17 cellular contexts compared by ENCODE assay signal in the genomic region with DNA sequence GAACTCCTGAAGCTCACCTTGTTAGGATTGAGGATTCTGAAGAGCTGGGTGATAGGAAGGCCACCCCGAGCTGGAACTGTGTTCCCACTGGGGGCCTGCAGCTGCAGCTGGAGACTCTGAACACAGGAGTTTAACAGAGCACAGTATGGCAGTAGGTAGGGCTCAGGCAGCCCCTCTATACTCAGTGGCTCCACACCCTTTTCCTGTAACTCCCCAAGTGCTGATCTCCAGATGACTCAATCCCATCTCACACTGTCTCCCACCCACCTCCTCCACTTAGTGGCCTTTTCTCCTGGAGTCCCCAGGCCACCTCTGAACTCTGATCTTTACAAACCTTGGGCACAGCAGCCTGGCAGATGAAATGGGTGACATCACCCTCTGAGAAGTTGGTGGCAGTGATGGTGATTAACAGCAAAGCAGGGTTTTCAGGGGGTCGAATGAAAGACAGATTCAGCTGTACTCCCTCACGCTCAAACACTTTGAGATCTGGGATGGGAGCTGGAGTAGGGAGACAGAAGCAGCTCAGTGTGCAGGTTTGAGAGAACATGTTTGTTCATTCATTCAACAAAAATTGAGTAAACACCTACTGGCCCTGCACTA. TPM values are rescaled to one million over a fixed set of nuclear protein-coding genes. Genes with fewer than 3 reads are reported as not detected.
DNase-seq lines count a peak whose midpoint lies in the region; ATAC-seq lines count a peak whose summit lies in the region.
"Had no signal": no experiment of that assay in that cellular context is flagged by ENCODE, and none has a peak within 500 bp of the region (broad histone marks: within the 10 kb centered on the region; RNA-seq: fewer than 3 reads in every experiment).

No MANE protein-coding gene starts in this region.

- H3K9ac ChIP-seq in NT2/D1 (ENCODE audit: insufficient read length, low read depth), result peak overlapping the region; percentile 43

- H3K4me1 ChIP-seq in NT2/D1 (ENCODE audit: insufficient read depth, insufficient read length), result peaks cover 6% of the 10 kb centered on the region

- no peak overlapping the region for H3K4me3 Mint-ChIP-seq in activated naive CD8-positive, alpha-beta T cell treated with anti-CD3 and anti-CD28 coated beads for 36 hours
- no peak overlapping the region for H3K4me3 Mint-ChIP-seq in stimulated activated memory B cell treated with anti-CD40 and anti-IgM and Interleukin-4, amounts not matched to agents 10 μg/mL and 1 μg/mL and 100 μg/mL, for 72 hours
- H3K4me3 Mint-ChIP-seq: dendritic cell treated with granulocyte-macrophage colony-stimulating factor and Interleukin-4, amounts not matched to agents 40 ng/mL and 50 ng/mL, for 4 days; natural killer cell treated with Interleukin-12 subunit alpha and Interleukin-12 subunit beta and Interleukin-15 and Interleukin-18, amount 100 ng/mL, for 72 hours had no signal

- H3K9me3 ChIP-seq in NT2/D1 (ENCODE audit: insufficient read depth, low read length), result no peaks in the 10 kb centered on the region
- H3K9me3 ChIP-seq: ovary, SJSA1, tibial artery had no signal

- no peak overlapping the region for H3K4me3 ChIP-seq in NT2/D1 (ENCODE audit: insufficient read length, low read depth)
- H3K4me3 ChIP-seq: ovary, SJSA1, tibial artery had no signal

- no peaks in the 10 kb centered on the region for H3K27me3 Mint-ChIP-seq in activated naive CD8-positive, alpha-beta T cell treated with anti-CD3 and anti-CD28 coated beads for 36 hours
- H3K27me3 Mint-ChIP-seq in stimulated activated memory B cell treated with anti-CD40 and anti-IgM and Interleukin-4, amounts not matched to agents 10 μg/mL and 1 μg/mL and 100 μg/mL, for 72 hours, result no peaks in the 10 kb centered on the region
- H3K27me3 Mint-ChIP-seq: dendritic cell treated with granulocyte-macrophage colony-stimulating factor and Interleukin-4, amounts not matched to agents 40 ng/mL and 50 ng/mL, for 4 days; natural killer cell treated with Interleukin-12 subunit alpha and Interleukin-12 subunit beta and Interleukin-15 and Interleukin-18, amount 100 ng/mL, for 72 hours had no signal

- H3K27me3 ChIP-seq in NT2/D1 (ENCODE audit: insufficient read depth, insufficient read length), result no peaks in the 10 kb centered on the region
- H3K27me3 ChIP-seq: ovary, SJSA1, tibial artery had no signal

- ATAC-seq in activated naive CD4-positive, alpha-beta T cell treated with anti-CD3 and anti-CD28 coated beads, Interleukin-2, amount 50 U/mL, for 72 hours, result peak in 1 of 2 donors; percentile 11
- no peak for ATAC-seq in stimulated activated memory B cell treated with anti-CD40 and anti-IgM and Interleukin-4, amounts not matched to agents 10 μg/mL and 1 μg/mL and 100 μg/mL, for 72 hours
- ATAC-seq in GM21423 (IDR thresholded peaks at IDR 0.05; ENCODE audit: unreplicated experiment), result no peak
- ATAC-seq in GM18519 (IDR thresholded peaks at IDR 0.05; ENCODE audit: low FRiP score, unreplicated experiment), result no peak
- no peak for ATAC-seq in GM21390 (IDR thresholded peaks at IDR 0.05; ENCODE audit: unreplicated experiment)
- ATAC-seq: natural killer cell treated with Interleukin-12 subunit alpha and Interleukin-12 subunit beta and Interleukin-15 and Interleukin-18, amount 100 ng/mL, for 72 hours had no signal

- H3K36me3 Mint-ChIP-seq in activated naive CD4-positive, alpha-beta T cell treated with anti-CD3 and anti-CD28 coated beads, Interleukin-2, amount 50 U/mL, for 72 hours, result peaks cover 0 to 26% of the 10 kb centered on the region in 2 donors
- peaks cover 16% of the 10 kb centered on the region for H3K36me3 Mint-ChIP-seq in activated naive CD8-positive, alpha-beta T cell treated with anti-CD3 and anti-CD28 coated beads for 36 hours
- peaks cover 39% of the 10 kb centered on the region for H3K36me3 Mint-ChIP-seq in stimulated activated memory B cell treated with anti-CD40 and anti-IgM and Interleukin-4, amounts not matched to agents 10 μg/mL and 1 μg/mL and 100 μg/mL, for 72 hours

- DNase-seq in activated naive CD4-positive, alpha-beta T cell treated with anti-CD3 and anti-CD28 coated beads, Interleukin-2, amount 50 U/mL, for 72 hours (ENCODE audit: low spot score in 2 of 2), result no peak
- no peak for DNase-seq in activated naive CD4-positive, alpha-beta T cell treated with Interleukin-2 at 50 U/mL for 16 hours
- DNase-seq in NT2/D1 (ENCODE audit: low read depth, low spot score), result no peak
- DNase-seq in activated naive CD8-positive, alpha-beta T cell treated with anti-CD3 and anti-CD28 coated beads for 36 hours, result no peak
- DNase-seq: kidney, tibial artery had no signal

- H3K36me3 ChIP-seq in NT2/D1 (ENCODE audit: insufficient read depth, insufficient read length, low read length), result peaks cover 72% of the 10 kb centered on the region
- H3K36me3 ChIP-seq: ovary, SJSA1 had no signal

- peaks cover 40% of the 10 kb centered on the region for H3K4me1 Mint-ChIP-seq in activated naive CD8-positive, alpha-beta T cell treated with anti-CD3 and anti-CD28 coated beads for 36 hours
- peaks cover 60% of the 10 kb centered on the region for H3K4me1 Mint-ChIP-seq in stimulated activated memory B cell treated with anti-CD40 and anti-IgM and Interleukin-4, amounts not matched to agents 10 μg/mL and 1 μg/mL and 100 μg/mL, for 72 hours

- peak overlapping the region; percentile 86 to 97 for H3K27ac Mint-ChIP-seq in activated naive CD4-positive, alpha-beta T cell treated with anti-CD3 and anti-CD28 coated beads, Interleukin-2, amount 50 U/mL, for 72 hours
- H3K27ac Mint-ChIP-seq in activated naive CD8-positive, alpha-beta T cell treated with anti-CD3 and anti-CD28 coated beads for 36 hours, result peak overlapping the region; percentile 61
- peak overlapping the region; percentile 42 for H3K27ac Mint-ChIP-seq in stimulated activated memory B cell treated with anti-CD40 and anti-IgM and Interleukin-4, amounts not matched to agents 10 μg/mL and 1 μg/mL and 100 μg/mL, for 72 hours
- H3K27ac Mint-ChIP-seq: dendritic cell treated with granulocyte-macrophage colony-stimulating factor and Interleukin-4, amounts not matched to agents 40 ng/mL and 50 ng/mL, for 4 days had no signal

- H3K9me3 Mint-ChIP-seq in activated naive CD4-positive, alpha-beta T cell treated with anti-CD3 and anti-CD28 coated beads, Interleukin-2, amount 50 U/mL, for 72 hours, result no peaks in the 10 kb centered on the region
- no peaks in the 10 kb centered on the region for H3K9me3 Mint-ChIP-seq in activated naive CD8-positive, alpha-beta T cell treated with anti-CD3 and anti-CD28 coated beads for 36 hours
- H3K9me3 Mint-ChIP-seq in stimulated activated memory B cell treated with anti-CD40 and anti-IgM and Interleukin-4, amounts not matched to agents 10 μg/mL and 1 μg/mL and 100 μg/mL, for 72 hours, result no peaks in the 10 kb centered on the region
- H3K9me3 Mint-ChIP-seq: dendritic cell treated with granulocyte-macrophage colony-stimulating factor and Interleukin-4, amounts not matched to agents 40 ng/mL and 50 ng/mL, for 4 days; natural killer cell treated with Interleukin-12 subunit alpha and Interleukin-12 subunit beta and Interleukin-15 and Interleukin-18, amount 100 ng/mL, for 72 hours had no signal

RNA-seq across cellular contexts. Expression of a gene that starts 4.0 kb away (rescaled TPM):
- 1 to 10 TPM; 5.9 to 6.5 TPM for total RNA-seq in activated naive CD4-positive, alpha-beta T cell treated with anti-CD3 and anti-CD28 coated beads, Interleukin-2, amount 50 U/mL, for 72 hours
- total RNA-seq in activated naive CD8-positive, alpha-beta T cell treated with anti-CD3 and anti-CD28 coated beads for 36 hours, result 1 to 10 TPM; 7.6 to 9.4 TPM

RNA-seq across cellular contexts. Expression of a gene that starts 7.6 kb away (rescaled TPM):
- total RNA-seq in activated naive CD4-positive, alpha-beta T cell treated with anti-CD3 and anti-CD28 coated beads, Interleukin-2, amount 50 U/mL, for 72 hours, result 100 to 1,000 TPM; 193 to 370 TPM
- 100 to 1,000 TPM; 118 to 124 TPM for total RNA-seq in activated naive CD8-positive, alpha-beta T cell treated with anti-CD3 and anti-CD28 coated beads for 36 hours

RNA-seq across cellular contexts. Expression of a gene that starts 8.5 kb away (rescaled TPM):
- 1 to 10 TPM; 1.1 to 2.5 TPM for total RNA-seq in activated naive CD4-positive, alpha-beta T cell treated with anti-CD3 and anti-CD28 coated beads, Interleukin-2, amount 50 U/mL, for 72 hours
- total RNA-seq in activated naive CD8-positive, alpha-beta T cell treated with anti-CD3 and anti-CD28 coated beads for 36 hours, result 1 to 10 TPM in 1 of 2 experiments, under 1 TPM in 1; 0.85 to 1.1 TPM
- total RNA-seq: SJSA1 had no signal

RNA-seq across cellular contexts. Expression of a gene that starts 18.6 kb away (rescaled TPM):
- not detected for total RNA-seq in activated naive CD4-positive, alpha-beta T cell treated with anti-CD3 and anti-CD28 coated beads, Interleukin-2, amount 50 U/mL, for 72 hours
- total RNA-seq in activated naive CD8-positive, alpha-beta T cell treated with anti-CD3 and anti-CD28 coated beads for 36 hours, result under 1 TPM; 0.72 to 0.74 TPM
- total RNA-seq: Calu3, HT-29, mononuclear cell, SJSA1 had no signal
